In genomic region chr4:97395980-97396562, GRCh38 we compare ENCODE assay signal across 16 cellular contexts.
DNase-seq lines count a peak whose midpoint lies in the region; ATAC-seq and TF ChIP-seq lines count a peak whose summit lies in the region.
"Had no signal": no experiment of that assay in that cellular context is flagged by ENCODE, and none has a peak within 500 bp of the region (broad histone marks: within the 10 kb centered on the region; RNA-seq: fewer than 3 reads in every experiment).

No MANE protein-coding gene starts in this region.

- DNase-seq in A172 (ENCODE audit: low spot score), result peak; percentile 66
- peak; percentile 10 for DNase-seq in HT1080 (ENCODE audit: low read depth)
- peak; percentile 49 for DNase-seq in NCI-H748 treated with DMSO at 0.1 percent for 48 hours (lab: John Stamatoyannopoulos, UW)
- DNase-seq in iris pigment epithelial cell (ENCODE audit: low read depth), result peak; percentile 16
- DNase-seq in lower leg skin (ENCODE audit: low spot score in 2 of 2), result no peak
- DNase-seq: C1 segment of cervical spinal cord, DND-41, KBM-7, NCI-H1694, NCI-H2107, NCI-H446 treated with DMSO at 0.1 percent for 48 hours, NCI-H82 had no signal

- H3K4me3 ChIP-seq in lower leg skin (ENCODE audit: low read depth, poor library complexity, severe bottlenecking), result no peak overlapping the region
- H3K4me3 ChIP-seq: HAP-1 had no signal

- no peak for TF ChIP-seq CTCF in lower leg skin (IDR thresholded peaks at IDR 0.05)

- ATAC-seq in HG02759 (IDR thresholded peaks at IDR 0.05; ENCODE audit: unreplicated experiment) (no peak), GM19463 (IDR thresholded peaks at IDR 0.05; ENCODE audit: unreplicated experiment) (no peak), HG02610 (IDR thresholded peaks at IDR 0.05; ENCODE audit: unreplicated experiment) (no peak)

- 52 to 53% methylated on average over 3 of the region's 3 CpGs for WGBS in lower leg skin, 2 donors

- TF ChIP-seq POLR2A in lower leg skin (IDR thresholded peaks at IDR 0.05), result no peak

- intact Hi-C loops in lower leg skin (cut with DNase I; ENCODE audit: low total_unique reads), result no loop called here

Comparison
In these comparisons a context has a peak if more than half of its experiments do, and no peak if none do; other contexts are left out.
1. DNase-seq: peak in A172 (single experiment), HT1080 (single experiment), NCI-H748 treated with DMSO at 0.1 percent for 48 hours (single experiment) and iris pigment epithelial cell (single experiment); none in lower leg skin (0 of 2).